Comparison of ENCODE assay signal across 16 cellular contexts in the genomic region with DNA sequence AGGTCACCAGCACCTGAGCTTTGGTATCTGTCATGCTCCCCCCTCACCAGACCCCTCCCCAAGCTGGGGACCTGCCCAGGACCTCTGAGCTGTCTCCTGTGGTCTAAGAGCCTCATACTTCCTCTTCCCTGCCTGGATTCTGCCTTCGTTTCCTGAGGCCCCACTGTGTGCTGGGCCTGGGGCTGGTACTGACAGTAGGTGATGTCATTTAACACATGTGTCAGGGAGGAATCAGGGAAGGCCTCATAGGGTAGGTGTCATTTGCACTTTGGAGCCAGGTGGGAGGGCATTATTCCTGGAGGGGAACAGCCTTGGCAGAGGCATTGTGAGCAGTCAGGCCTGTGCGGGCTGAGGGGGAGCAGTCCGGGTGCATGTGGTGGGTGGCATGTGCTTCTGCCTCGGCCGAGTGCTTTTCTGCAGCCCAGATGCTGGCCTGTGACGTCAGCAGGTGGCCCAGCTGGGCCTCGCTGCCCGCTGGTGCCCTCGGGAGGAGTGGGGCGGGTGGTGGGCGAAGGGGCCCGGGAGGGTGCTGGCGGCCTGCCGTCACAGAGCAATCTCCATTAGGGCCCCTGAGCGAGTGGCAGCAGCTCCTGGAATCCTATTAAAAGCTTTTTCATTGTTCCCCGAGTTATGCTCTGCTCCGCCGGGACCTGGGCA. TPM values are rescaled to one million over a fixed set of nuclear protein-coding genes. Genes with fewer than 3 reads are reported as not detected.
DNase-seq lines count a peak whose midpoint lies in the region.
"Had no signal": no experiment of that assay in that cellular context is flagged by ENCODE, and none has a peak within 500 bp of the region (broad histone marks: within the 10 kb centered on the region; RNA-seq: fewer than 3 reads in every experiment).

No MANE protein-coding gene starts in this region.

- no peaks in the 10 kb centered on the region for H3K27me3 ChIP-seq in MG63
- H3K27me3 ChIP-seq: gastroesophageal sphincter, uterus had no signal

- DNase-seq in NCI-H345 (lab: John Stamatoyannopoulos, UW) (peak; percentile 48), NCI-H345 treated with DMSO at 0.1 percent for 48 hours (lab: John Stamatoyannopoulos, UW; ENCODE audit: unreplicated experiment) (no peak), NCI-H524 (lab: John Stamatoyannopoulos, UW) (peak; percentile 64 to 84), epidermal melanocyte (ENCODE audit: insufficient read length, low spot score) (peak; percentile 9), NCI-H2029 (lab: John Stamatoyannopoulos, UW) (no peak), MG63 (no peak), NCI-H146 treated with DMSO at 0.1 percent for 48 hours (lab: John Stamatoyannopoulos, UW; ENCODE audit: unreplicated experiment) (no peak)
- DNase-seq: activated CD4-positive, alpha-beta T cell treated with anti-CD3 and anti-CD28 coated beads for 36 hours; effector memory CD4-positive, alpha-beta T cell; EL; kidney glomerular epithelial cell; spleen; uterus had no signal

- H3K36me3 ChIP-seq in MG63, result no peaks in the 10 kb centered on the region
- H3K36me3 ChIP-seq: gastroesophageal sphincter, spleen, uterus had no signal

- H3K27ac ChIP-seq in temporal lobe (ENCODE audit: low read depth, low read length), result peak overlapping the region; percentile 93
- H3K27ac ChIP-seq: spleen, uterus had no signal

- no peak overlapping the region for H3K4me3 ChIP-seq in MG63
- H3K4me3 ChIP-seq: gastroesophageal sphincter, spleen, uterus had no signal

- no peaks in the 10 kb centered on the region for H3K9me3 ChIP-seq in MG63
- H3K9me3 ChIP-seq: gastroesophageal sphincter, spleen, uterus had no signal

RNA-seq across cellular contexts. Expression of a gene that starts 9.1 kb away (rescaled TPM):
- total RNA-seq in temporal lobe, result 7.6 TPM
- total RNA-seq in MG63 (2014; rRNA removed; shearing (Covaris generic); ENCODE audit: low replicate concordance), result 0.25 TPM in 1 of 2 replicates, not detected in the other
- total RNA-seq: natural killer cell treated with Interleukin-12 subunit alpha and Interleukin-12 subunit beta and Interleukin-15 and Interleukin-18, amount 100 ng/mL, for 72 hours had no signal

RNA-seq across cellular contexts. Expression of a gene that starts 58.6 kb away (rescaled TPM):
- total RNA-seq in temporal lobe, result 34.9 TPM
- total RNA-seq in MG63 (2014; rRNA removed; shearing (Covaris generic); ENCODE audit: low replicate concordance), result 56.9 and 98.7 TPM in 2 replicates

Comparison
In these comparisons a context has a peak if more than half of its experiments do, and no peak if none do; other contexts are left out.
1. DNase-seq: peak in NCI-H345 (single experiment), NCI-H524 (2 of 2) and epidermal melanocyte (single experiment); none in NCI-H345 treated with DMSO at 0.1 percent for 48 hours (single experiment), NCI-H2029 (single experiment), MG63 (single experiment) and NCI-H146 treated with DMSO at 0.1 percent for 48 hours (single experiment).